ENCODE assay signal across 8 cellular contexts in genomic region chr2:88986931-88987330, GRCh38.
DNase-seq lines count a peak whose midpoint lies in the region; TF ChIP-seq lines count a peak whose summit lies in the region.
"Not testable (repeated sequence)": the region's sequence is repeated elsewhere in the genome, so short reads cannot be mapped to it uniquely, and the experiment has no call there.

No MANE protein-coding gene starts in this region.

- not testable (repeated sequence) for H3K4me3 ChIP-seq in A673 (ENCODE audit: low read depth, low read length, poor library complexity, severe bottlenecking); left ventricle myocardium inferior

- peak overlapping the region in 3 of 5 experiments; percentile 19 to 53 (median 37) for H3K27ac Mint-ChIP-seq in brain

- POLR2A ChIA-PET in A673 (lab: Charles Lee; ENCODE audit: low non-redundant PET), result not testable (repeated sequence)

- intact Hi-C loops in A673 (cut with micrococcal nuclease; ENCODE audit: unreplicated experiment); left ventricle myocardium inferior (cut with micrococcal nuclease): not testable (repeated sequence)

- TF ChIP-seq CTCF in A673 (conservative IDR thresholded peaks at IDR 0.05; ENCODE audit: low read depth, low read length), result peak; percentile 48
- peak in 1 of 2 experiments; percentile 48 for TF ChIP-seq CTCF in brain (conservative IDR thresholded peaks at IDR 0.05)
- peak; percentile 29 for TF ChIP-seq CTCF in left ventricle myocardium inferior (IDR thresholded peaks at IDR 0.05; ENCODE audit: borderline replicate concordance)

- not testable (repeated sequence) for H3K27me3 ChIP-seq in A673 (replicated peaks; ENCODE audit: insufficient read depth, low read depth, low read length, poor library complexity)
- H3K27me3 ChIP-seq in left ventricle myocardium inferior (ENCODE audit: low read depth), result peaks cover 17% of the 10 kb centered on the region

- H3K27me3 Mint-ChIP-seq in brain, result not testable (repeated sequence)

- H3K36me3 Mint-ChIP-seq in brain, result not testable (repeated sequence)

- not testable (repeated sequence) for H3K4me3 Mint-ChIP-seq in brain

- in situ Hi-C loops in SK-MEL-5 (cut with HindIII; ENCODE audit: low pct_unique_long_range_greater_than_20kb, low sequenced_read_pairs), result not testable (repeated sequence)

- not testable (repeated sequence) for BruUV-seq in A673 (replicated peaks; lab: Mats Ljungman, UMichigan)

- H3K27ac ChIP-seq in A673 (ENCODE audit: low read depth, low read length, poor library complexity, severe bottlenecking); left ventricle myocardium inferior (replicated peaks): not testable (repeated sequence)

- DNase-seq in A673 (ENCODE audit: low spot score) (peak; percentile 29), Daoy (ENCODE audit: low read depth) (peak; percentile 17), Kasumi-1 (lab: John Stamatoyannopoulos, UW) (peak; percentile 18 to 25), NCI-H2171 treated with DMSO at 0.1 percent for 48 hours (lab: John Stamatoyannopoulos, UW) (peak; percentile 7), SK-MEL-5 (ENCODE audit: low read depth, low spot score) (peak; percentile 61), retina (peak; percentile 7)
- not testable (repeated sequence) for DNase-seq in left ventricle myocardium inferior

- not testable (repeated sequence) for H3K9me3 Mint-ChIP-seq in brain

- CTCF ChIA-PET in A673 (lab: Charles Lee), result not testable (repeated sequence)

- not testable (repeated sequence) for H3K36me3 ChIP-seq in A673 (ENCODE audit: insufficient read depth, low read length, poor library complexity, severe bottlenecking); left ventricle myocardium inferior

- H3K4me1 Mint-ChIP-seq in brain, result not testable (repeated sequence)

- not testable (repeated sequence) for H3K4me1 ChIP-seq in A673 (ENCODE audit: insufficient read depth, low read length, poor library complexity, severe bottlenecking); left ventricle myocardium inferior

- H3K9me3 ChIP-seq in A673 (ENCODE audit: low read depth, low read length, poor library complexity, severe bottlenecking); left ventricle myocardium inferior (replicated peaks): not testable (repeated sequence)
